Comparison of ENCODE assay signal across 2 cellular contexts in genomic region chr4:108887034-108887433, GRCh38.
TF ChIP-seq lines count a peak whose summit lies in the region.

No MANE protein-coding gene starts in this region.

TF ChIP-seq in SK-N-SH, 30 proteins besides CTCF, POLR2A, EP300 and RAD21 (continued from another document):
- TF ChIP-seq REST (IDR thresholded peaks at IDR 0.05; ENCODE audit: low read depth, low read length) (no peak), SMC3 (IDR thresholded peaks at IDR 0.05; ENCODE audit: low read depth, low read length) (no peak), GABPA (IDR thresholded peaks at IDR 0.05; ENCODE audit: low read depth) (no peak), ELF1 (IDR thresholded peaks at IDR 0.05) (no peak), GATA2 (CRISPR knock-in tag; IDR thresholded peaks at IDR 0.05) (no peak), FOSL2 (IDR thresholded peaks at IDR 0.05; ENCODE audit: borderline replicate concordance, low read depth) (no peak), TAF1 (IDR thresholded peaks at IDR 0.05; ENCODE audit: borderline replicate concordance, low read depth, low read length) (no peak), FOXJ3 (CRISPR knock-in tag; IDR thresholded peaks at IDR 0.05) (no peak), USF2 (IDR thresholded peaks at IDR 0.05; ENCODE audit: borderline replicate concordance, low read depth, low read length) (no peak), NFIC (IDR thresholded peaks at IDR 0.05; ENCODE audit: borderline replicate concordance) (no peak), PBX3 (IDR thresholded peaks at IDR 0.05) (no peak), SIN3A (IDR thresholded peaks at IDR 0.05; ENCODE audit: borderline replicate concordance, low read depth, low read length) (no peak), NRF1 (IDR thresholded peaks at IDR 0.05; ENCODE audit: low read depth, low read length) (no peak), YY1 (IDR thresholded peaks at IDR 0.05; ENCODE audit: low read depth) (no peak), POLR2AphosphoS5 (IDR thresholded peaks at IDR 0.05; ENCODE audit: low read depth, low read length) (no peak), RCOR1 (IDR thresholded peaks at IDR 0.05; ENCODE audit: low read length) (no peak)
- TF ChIP-seq, protein P1, sequence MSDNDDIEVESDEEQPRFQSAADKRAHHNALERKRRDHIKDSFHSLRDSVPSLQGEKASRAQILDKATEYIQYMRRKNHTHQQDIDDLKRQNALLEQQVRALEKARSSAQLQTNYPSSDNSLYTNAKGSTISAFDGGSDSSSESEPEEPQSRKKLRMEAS (IDR thresholded peaks at IDR 0.05; ENCODE audit: low read depth) = no peak
- TF ChIP-seq, protein P2, sequence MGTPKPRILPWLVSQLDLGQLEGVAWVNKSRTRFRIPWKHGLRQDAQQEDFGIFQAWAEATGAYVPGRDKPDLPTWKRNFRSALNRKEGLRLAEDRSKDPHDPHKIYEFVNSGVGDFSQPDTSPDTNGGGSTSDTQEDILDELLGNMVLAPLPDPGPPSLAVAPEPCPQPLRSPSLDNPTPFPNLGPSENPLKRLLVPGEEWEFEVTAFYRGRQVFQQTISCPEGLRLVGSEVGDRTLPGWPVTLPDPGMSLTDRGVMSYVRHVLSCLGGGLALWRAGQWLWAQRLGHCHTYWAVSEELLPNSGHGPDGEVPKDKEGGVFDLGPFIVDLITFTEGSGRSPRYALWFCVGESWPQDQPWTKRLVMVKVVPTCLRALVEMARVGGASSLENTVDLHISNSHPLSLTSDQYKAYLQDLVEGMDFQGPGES (IDR thresholded peaks at IDR 0.05; ENCODE audit: low read depth, low read length) = no peak
TF ChIP-seq in SK-N-SH: peak in this region for 0.

TF ChIP-seq in SK-N-SH treated with all-trans-retinoic acid at 6 μM for 48 hours, 23 proteins besides CTCF, POLR2A, EP300 and RAD21 (continued from another document):
- TF ChIP-seq, protein P3, sequence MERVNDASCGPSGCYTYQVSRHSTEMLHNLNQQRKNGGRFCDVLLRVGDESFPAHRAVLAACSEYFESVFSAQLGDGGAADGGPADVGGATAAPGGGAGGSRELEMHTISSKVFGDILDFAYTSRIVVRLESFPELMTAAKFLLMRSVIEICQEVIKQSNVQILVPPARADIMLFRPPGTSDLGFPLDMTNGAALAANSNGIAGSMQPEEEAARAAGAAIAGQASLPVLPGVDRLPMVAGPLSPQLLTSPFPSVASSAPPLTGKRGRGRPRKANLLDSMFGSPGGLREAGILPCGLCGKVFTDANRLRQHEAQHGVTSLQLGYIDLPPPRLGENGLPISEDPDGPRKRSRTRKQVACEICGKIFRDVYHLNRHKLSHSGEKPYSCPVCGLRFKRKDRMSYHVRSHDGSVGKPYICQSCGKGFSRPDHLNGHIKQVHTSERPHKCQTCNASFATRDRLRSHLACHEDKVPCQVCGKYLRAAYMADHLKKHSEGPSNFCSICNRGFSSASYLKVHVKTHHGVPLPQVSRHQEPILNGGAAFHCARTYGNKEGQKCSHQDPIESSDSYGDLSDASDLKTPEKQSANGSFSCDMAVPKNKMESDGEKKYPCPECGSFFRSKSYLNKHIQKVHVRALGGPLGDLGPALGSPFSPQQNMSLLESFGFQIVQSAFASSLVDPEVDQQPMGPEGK (CRISPR knock-in tag; IDR thresholded peaks at IDR 0.05; ENCODE audit: borderline replicate concordance) = no peak
- TF ChIP-seq CSRNP3 (CRISPR knock-in tag; IDR thresholded peaks at IDR 0.05) (no peak), ISL1 (CRISPR knock-in tag; IDR thresholded peaks at IDR 0.05) (no peak), TOX (CRISPR knock-in tag; IDR thresholded peaks at IDR 0.05; ENCODE audit: borderline replicate concordance) (no peak), GLIS3 (CRISPR knock-in tag; IDR thresholded peaks at IDR 0.05) (no peak), ESRRG (CRISPR knock-in tag; IDR thresholded peaks at IDR 0.05) (no peak), BACH2 (CRISPR knock-in tag; IDR thresholded peaks at IDR 0.05; ENCODE audit: borderline replicate concordance) (no peak), ARNTL (CRISPR knock-in tag; IDR thresholded peaks at IDR 0.05; ENCODE audit: borderline replicate concordance, low read depth) (no peak), ZNF8 (CRISPR knock-in tag; IDR thresholded peaks at IDR 0.05) (no peak)
- TF ChIP-seq, protein P4, sequence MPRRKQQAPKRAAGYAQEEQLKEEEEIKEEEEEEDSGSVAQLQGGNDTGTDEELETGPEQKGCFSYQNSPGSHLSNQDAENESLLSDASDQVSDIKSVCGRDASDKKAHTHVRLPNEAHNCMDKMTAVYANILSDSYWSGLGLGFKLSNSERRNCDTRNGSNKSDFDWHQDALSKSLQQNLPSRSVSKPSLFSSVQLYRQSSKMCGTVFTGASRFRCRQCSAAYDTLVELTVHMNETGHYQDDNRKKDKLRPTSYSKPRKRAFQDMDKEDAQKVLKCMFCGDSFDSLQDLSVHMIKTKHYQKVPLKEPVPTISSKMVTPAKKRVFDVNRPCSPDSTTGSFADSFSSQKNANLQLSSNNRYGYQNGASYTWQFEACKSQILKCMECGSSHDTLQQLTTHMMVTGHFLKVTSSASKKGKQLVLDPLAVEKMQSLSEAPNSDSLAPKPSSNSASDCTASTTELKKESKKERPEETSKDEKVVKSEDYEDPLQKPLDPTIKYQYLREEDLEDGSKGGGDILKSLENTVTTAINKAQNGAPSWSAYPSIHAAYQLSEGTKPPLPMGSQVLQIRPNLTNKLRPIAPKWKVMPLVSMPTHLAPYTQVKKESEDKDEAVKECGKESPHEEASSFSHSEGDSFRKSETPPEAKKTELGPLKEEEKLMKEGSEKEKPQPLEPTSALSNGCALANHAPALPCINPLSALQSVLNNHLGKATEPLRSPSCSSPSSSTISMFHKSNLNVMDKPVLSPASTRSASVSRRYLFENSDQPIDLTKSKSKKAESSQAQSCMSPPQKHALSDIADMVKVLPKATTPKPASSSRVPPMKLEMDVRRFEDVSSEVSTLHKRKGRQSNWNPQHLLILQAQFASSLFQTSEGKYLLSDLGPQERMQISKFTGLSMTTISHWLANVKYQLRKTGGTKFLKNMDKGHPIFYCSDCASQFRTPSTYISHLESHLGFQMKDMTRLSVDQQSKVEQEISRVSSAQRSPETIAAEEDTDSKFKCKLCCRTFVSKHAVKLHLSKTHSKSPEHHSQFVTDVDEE (CRISPR knock-in tag; IDR thresholded peaks at IDR 0.05) = no peak
TF ChIP-seq in SK-N-SH treated with all-trans-retinoic acid at 6 μM for 48 hours: peak in this region for 0.
